Comparison of ENCODE assay signal across 34 cellular contexts in the genomic region with DNA sequence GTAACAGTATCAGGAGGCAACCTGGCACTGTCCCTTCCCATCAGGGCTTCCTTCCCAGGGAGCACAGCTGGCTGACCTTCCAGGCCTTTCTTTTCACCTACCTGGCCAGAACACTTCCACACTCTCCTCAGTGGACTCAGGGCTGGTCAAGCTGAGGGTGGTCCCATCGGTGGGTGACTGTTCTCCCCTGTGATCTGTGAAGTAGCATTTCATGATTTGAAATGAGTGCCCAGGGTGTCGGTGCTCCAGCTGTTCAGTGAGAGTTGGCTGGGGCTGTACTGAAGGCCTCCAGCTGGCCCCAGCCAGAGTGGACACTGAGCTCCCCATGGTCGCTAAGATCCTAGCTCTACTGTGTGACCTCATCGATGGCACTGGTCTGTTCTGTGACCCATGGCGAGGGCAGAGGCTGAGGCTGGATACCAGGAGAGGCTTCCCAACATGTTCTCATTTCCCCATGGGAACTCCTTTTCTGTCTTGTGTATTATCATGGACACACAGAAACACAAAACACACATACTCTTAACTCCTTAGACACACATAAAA. TPM values are rescaled to one million over a fixed set of nuclear protein-coding genes. Genes with fewer than 3 reads are reported as not detected.
"Had no signal": no experiment of that assay in that cellular context is flagged by ENCODE, and none has a peak within 500 bp of the region (broad histone marks: within the 10 kb centered on the region; RNA-seq: fewer than 3 reads in every experiment).

Gene FAM170B, minus strand, starts transcription at position 316 of the 543 bp plus-strand sequence. Its CDS starts 103 bp downstream, at position 213.

- H3K4me3 Mint-ChIP-seq: activated naive CD4-positive, alpha-beta T cell treated with anti-CD3 and anti-CD28 coated beads, Interleukin-2, amount 10 ng/mL, durations not matched to agents 7 days and 5 days; activated naive CD8-positive, alpha-beta T cell treated with anti-CD3 and anti-CD28 coated beads, Interleukin-2, amount 10 ng/mL, durations not matched to agents 7 days and 5 days; activated T-cell treated with anti-CD3 and anti-CD28 coated beads, Interleukin-2, amount 50 U/mL, for 24 hours; brain; endodermal cell; mesothelial cell of epicardium; naive thymus-derived CD4-positive, alpha-beta T cell had no signal

- DNase-seq: activated CD4-positive, alpha-beta T cell treated with anti-CD3 and anti-CD28 coated beads for 48 hours; activated CD4-positive, alpha-beta T cell treated with anti-CD3 and anti-CD28 coated beads, Interleukin-2, amount 50 U/mL, for 48 hours; activated CD8-positive, alpha-beta memory T cell treated with anti-CD3 and anti-CD28 coated beads, Interleukin-2, amount 50 U/mL, for 4 hours; activated gamma-delta T cell; activated naive CD4-positive, alpha-beta T cell treated with anti-CD3 and anti-CD28 coated beads, Interleukin-2, amount 10 ng/mL, durations not matched to agents 7 days and 5 days; activated naive CD8-positive, alpha-beta T cell treated with anti-CD3 and anti-CD28 coated beads, Interleukin-2, amount 10 ng/mL, durations not matched to agents 7 days and 5 days; activated T-cell treated with anti-CD3 and anti-CD28 coated beads, Interleukin-2, amount 50 U/mL, for 24 hours; endodermal cell; foreskin fibroblast; hypothalamus; kidney glomerular epithelial cell; left lung; naive thymus-derived CD4-positive, alpha-beta T cell; sigmoid colon; small intestine; stimulated activated CD4-positive, alpha-beta T cell treated with anti-CD3 and anti-CD28 coated beads, Interleukin-2, amount 100 ng/mL, for 24 hours; stimulated activated naive CD4-positive, alpha-beta T cell had no signal

- H3K4me1 ChIP-seq: left lung, sigmoid colon had no signal

- H3K27ac ChIP-seq: cardiac muscle cell, left lung, suprapubic skin, tibial nerve had no signal

- H3K9me3 ChIP-seq: ascending aorta, left lung, sigmoid colon, suprapubic skin, tibial nerve had no signal

- H3K9me3 Mint-ChIP-seq: activated naive CD4-positive, alpha-beta T cell treated with anti-CD3 and anti-CD28 coated beads, Interleukin-2, amount 10 ng/mL, durations not matched to agents 7 days and 5 days; activated T-cell treated with anti-CD3 and anti-CD28 coated beads, Interleukin-2, amount 50 U/mL, for 24 hours had no signal

- H3K36me3 Mint-ChIP-seq: activated naive CD4-positive, alpha-beta T cell treated with anti-CD3 and anti-CD28 coated beads, Interleukin-2, amount 10 ng/mL, durations not matched to agents 7 days and 5 days; activated naive CD8-positive, alpha-beta T cell treated with anti-CD3 and anti-CD28 coated beads, Interleukin-2, amount 10 ng/mL, durations not matched to agents 7 days and 5 days; brain; mesothelial cell of epicardium had no signal

- ATAC-seq: activated CD4-positive, CD25-positive, alpha-beta regulatory T cell treated with anti-CD3 and anti-CD28 coated beads, Interleukin-2, amount 50 U/mL, for 24 hours; esophagus mucosa; heart left ventricle; left lung; naive thymus-derived CD4-positive, alpha-beta T cell had no signal

- H3K4me1 Mint-ChIP-seq: activated naive CD4-positive, alpha-beta T cell treated with anti-CD3 and anti-CD28 coated beads, Interleukin-2, amount 10 ng/mL, durations not matched to agents 7 days and 5 days; mesothelial cell of epicardium had no signal

- H3K36me3 ChIP-seq: ascending aorta, cardiac muscle cell, heart left ventricle, left lung, sigmoid colon, suprapubic skin, tibial nerve had no signal

- FAIRE-seq: small intestine had no signal

- H3K27me3 ChIP-seq: ascending aorta, cardiac muscle cell, heart left ventricle, left lung, sigmoid colon, suprapubic skin, tibial nerve had no signal

- H3K4me3 ChIP-seq: ascending aorta, cardiac muscle cell, heart left ventricle, left lung, sigmoid colon, suprapubic skin, tibial nerve had no signal

- H3K27ac Mint-ChIP-seq: activated naive CD4-positive, alpha-beta T cell treated with anti-CD3 and anti-CD28 coated beads, Interleukin-2, amount 10 ng/mL, durations not matched to agents 7 days and 5 days; activated naive CD8-positive, alpha-beta T cell treated with anti-CD3 and anti-CD28 coated beads, Interleukin-2, amount 10 ng/mL, durations not matched to agents 7 days and 5 days; activated T-cell treated with anti-CD3 and anti-CD28 coated beads, Interleukin-2, amount 50 U/mL, for 24 hours; brain; endodermal cell; mesothelial cell of epicardium; naive thymus-derived CD4-positive, alpha-beta T cell had no signal

RNA-seq across cellular contexts. Expression of gene FAM170B, which starts in this region (rescaled TPM):
- total RNA-seq: activated CD8-positive, alpha-beta memory T cell treated with anti-CD3 and anti-CD28 coated beads for 36 hours; activated naive CD8-positive, alpha-beta T cell treated with anti-CD3 and anti-CD28 coated beads, Interleukin-2, amount 10 ng/mL, durations not matched to agents 7 days and 5 days; ascending aorta; cardiac muscle cell; chondrocyte; endodermal cell; esophagus mucosa; heart left ventricle; lung microvascular endothelial cell; mesothelial cell of epicardium; omental fat pad; posterior vena cava; renal cortical epithelial cell; sigmoid colon; suprapubic skin; T-helper 1 cell treated with Interleukin-12 subunit alpha and Interleukin-12 subunit beta and Interleukin-4 antibody, amounts not matched to agents 30 ng/mL and 1 ng/mL, for 36 hours; ureter had no signal
- polyA plus RNA-seq: cardiac muscle cell; heart left ventricle; naive thymus-derived CD4-positive, alpha-beta T cell; sigmoid colon; small intestine had no signal
